ENCODE assay signal across 8 cellular contexts in genomic region chr5:179858586-179859427, GRCh38. TPM values are rescaled to one million over a fixed set of nuclear protein-coding genes. Genes with fewer than 3 reads are reported as not detected.
DNase-seq lines count a peak whose midpoint lies in the region; ATAC-seq, FAIRE-seq and TF ChIP-seq lines count a peak whose summit lies in the region.

TSS of gene MRNIP (minus strand) at chr5:179858817. CDS start at chr5:179858796, 21 bp downstream.

- peak within 1 kb of the TSS; percentile 90 for H3K9ac ChIP-seq in HUES6 (ENCODE audit: low read length)

- 0 out of 2 replicates have a peak, but pooled peaks cover 4% of the 10 kb centered on the region for H3K4me1 ChIP-seq in HUES6 (ENCODE audit: control insufficient read depth, insufficient read depth, low read length)
- no peaks in the 10 kb centered on the region for H3K4me1 ChIP-seq in mucosa of descending colon (ENCODE audit: low read depth)

- peak within 1 kb of the TSS; percentile 64; the same call in 1 of the 2 replicates for H3K27ac ChIP-seq in HUES6 (ENCODE audit: low read depth, low read length)

- intact Hi-C loops in mucosa of descending colon (cut with DNase I, micrococcal nuclease): no loop called here

- TF ChIP-seq CTCF in D721Med (IDR thresholded peaks at IDR 0.05; ENCODE audit: insufficient read depth, missing control alignments) (no peak), epithelial cell of esophagus (IDR thresholded peaks at IDR 0.05; ENCODE audit: insufficient read depth, low read depth, low read length, missing control alignments) (no peak), mucosa of descending colon (IDR thresholded peaks at IDR 0.05) (no peak)

- no peak for FAIRE-seq in D721Med (lab: Jason Lieb, UNC)

- H3K9me3 ChIP-seq in HUES6 (ENCODE audit: control insufficient read depth, insufficient read depth, low read depth, low read length) (no peaks in the 10 kb centered on the region; the same call in 1 of the 2 replicates), mucosa of descending colon (no peaks in the 10 kb centered on the region)

- peaks cover 18% of the 10 kb centered on the region for H3K36me3 ChIP-seq in HUES6 (ENCODE audit: control insufficient read depth, insufficient read depth, low read length)
- H3K36me3 ChIP-seq in mucosa of descending colon (ENCODE audit: low read depth): peaks cover 4% of the 10 kb centered on the region

- H3K4me3 ChIP-seq in HUES6 (ENCODE audit: low read depth, low read length) (peak within 1 kb of the TSS; percentile 93), epithelial cell of esophagus (ENCODE audit: low read length) (peak within 1 kb of the TSS; percentile 94), mucosa of descending colon (peak within 1 kb of the TSS; percentile 78)

- ATAC-seq in GM21423 (IDR thresholded peaks at IDR 0.05; ENCODE audit: unreplicated experiment) (peak; percentile 94), mucosa of descending colon (peak; percentile 99)

- H3K27me3 ChIP-seq in HUES6 (ENCODE audit: control insufficient read depth, insufficient read depth, low read length): no peaks in the 10 kb centered on the region

- peak; percentile 87 for DNase-seq in D721Med (ENCODE audit: insufficient read length, low spot score)
- peak; percentile 98 for DNase-seq in OCI-M1 (lab: John Stamatoyannopoulos, UW)
- peak; percentile 84 for DNase-seq in activated T-cell treated with anti-CD3 and anti-CD28 coated beads for 4 hours
- DNase-seq in epithelial cell of esophagus (ENCODE audit: low read depth): peak; percentile 97
- peak; percentile 97 to 99 (median 98) for DNase-seq in mucosa of descending colon
- DNase-seq in stimulated activated CD8-positive, alpha-beta memory T cell treated with anti-CD3 and anti-CD28 coated beads, Interleukin-4, amount 100 ng/mL, for 24 hours (ENCODE audit: low read depth): peak; percentile 91

RNA-seq across cellular contexts. Expression of gene MRNIP, which starts in this region (rescaled TPM):
- 10 to 100 TPM; 20.8 to 38.3 (median 27.5) TPM for total RNA-seq in mucosa of descending colon

Comparison
In these comparisons a context has a peak if more than half of its experiments do, and no peak if none do; other contexts are left out.
1. Peak in every context shown above with its lines: DNase-seq, ATAC-seq, H3K4me3 ChIP-seq and H3K27ac ChIP-seq.